In genomic region chr3:42118762-42119361, GRCh38 we compare ENCODE assay signal across 1 cellular context.
TF ChIP-seq lines count a peak whose summit lies in the region.

No MANE protein-coding gene starts in this region.

TF ChIP-seq in H1, 55 proteins besides CTCF, POLR2A, EP300 and RAD21 (continued from another document):
- TF ChIP-seq ATF2 (IDR thresholded peaks at IDR 0.05; ENCODE audit: low read length) (no peak), CBX5 (IDR thresholded peaks at IDR 0.05; ENCODE audit: low read depth, low read length) (no peak), SP4 (IDR thresholded peaks at IDR 0.05; ENCODE audit: low read length) (no peak), CHD1 (IDR thresholded peaks at IDR 0.05; ENCODE audit: low read depth, low read length) (no peak), BCL11A (IDR thresholded peaks at IDR 0.05; ENCODE audit: low read depth in 2 of 2, low read length in 2 of 2) (no peak), YY1 (IDR thresholded peaks at IDR 0.05; ENCODE audit: low read depth, low read length) (no peak), HDAC2 (IDR thresholded peaks at IDR 0.05; ENCODE audit: borderline replicate concordance in 1 of 2, low read depth in 2 of 2, low read length in 2 of 2) (no peak), CHD7 (IDR thresholded peaks at IDR 0.05; ENCODE audit: insufficient replicate concordance, low read length) (no peak), GTF2F1 (IDR thresholded peaks at IDR 0.05; ENCODE audit: borderline replicate concordance, low read depth, low read length) (no peak), SIN3A (conservative IDR thresholded peaks at IDR 0.05 in 1 of 2, IDR thresholded peaks at IDR 0.05 in 1 of 2; ENCODE audit: low read depth in 1 of 2, low read length in 2 of 2) (no peak), SIX5 (IDR thresholded peaks at IDR 0.05; ENCODE audit: low read depth, low read length) (no peak), CEBPB (IDR thresholded peaks at IDR 0.05; ENCODE audit: low read depth, low read length) (no peak), KDM4A (IDR thresholded peaks at IDR 0.05; ENCODE audit: low read depth, low read length, severe bottlenecking) (no peak), CREB1 (IDR thresholded peaks at IDR 0.05) (no peak), MAFK (IDR thresholded peaks at IDR 0.05; ENCODE audit: low read depth, low read length) (no peak), RXRA (IDR thresholded peaks at IDR 0.05; ENCODE audit: insufficient read depth, low read depth, low read length) (no peak), NANOG (IDR thresholded peaks at IDR 0.05; ENCODE audit: insufficient read depth, low read depth, low read length, poor library complexity, severe bottlenecking) (no peak), GABPA (IDR thresholded peaks at IDR 0.05; ENCODE audit: borderline replicate concordance, insufficient read depth, low read length) (no peak)
TF ChIP-seq in H1: peak in this region for 0.
